ENCODE assay signal across 11 cellular contexts in the genomic region with DNA sequence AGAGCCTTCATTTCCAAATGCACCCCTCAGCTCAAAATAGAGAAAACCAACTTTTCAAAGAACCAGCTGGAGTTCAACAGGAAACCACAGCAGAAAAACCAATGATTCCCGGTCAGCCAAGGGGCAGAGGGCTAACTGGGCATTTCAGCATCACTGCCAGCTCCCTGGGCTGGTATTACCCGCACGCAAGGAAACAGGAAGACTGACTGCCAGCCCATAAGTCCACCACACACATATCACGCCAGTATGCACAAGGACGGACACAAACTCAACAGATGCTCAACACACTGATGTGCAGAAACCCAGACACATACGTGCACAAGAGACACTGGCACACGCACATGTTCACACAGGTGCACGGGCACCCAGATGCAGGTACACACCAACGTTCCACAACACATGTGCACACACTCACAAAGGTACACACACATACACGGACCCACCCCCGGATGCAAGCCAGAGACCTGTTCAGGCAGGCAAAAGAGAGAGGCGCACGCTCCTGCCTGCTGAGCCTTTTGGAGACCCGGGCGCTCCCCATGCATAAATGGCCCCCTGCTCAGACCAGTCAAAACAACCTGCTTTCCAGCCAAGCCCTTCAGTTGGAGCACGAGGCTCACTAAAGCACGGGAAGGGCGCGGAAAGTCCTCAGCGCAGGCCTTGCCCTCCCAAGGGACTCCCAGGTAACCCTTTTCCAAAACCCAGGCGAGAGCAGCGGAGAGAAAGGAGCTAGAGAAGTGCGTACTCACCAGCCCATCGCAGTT. TPM values are rescaled to one million over a fixed set of nuclear protein-coding genes. Genes with fewer than 3 reads are reported as not detected.
DNase-seq lines count a peak whose midpoint lies in the region; ATAC-seq and TF ChIP-seq lines count a peak whose summit lies in the region.
"Had no signal": no experiment of that assay in that cellular context is flagged by ENCODE, and none has a peak within 500 bp of the region (broad histone marks: within the 10 kb centered on the region; RNA-seq: fewer than 3 reads in every experiment).

No MANE protein-coding gene starts in this region.

- CTCF ChIA-PET in Calu3 (lab: Charles Lee) = no interaction called here

- intact Hi-C loops in ascending aorta (cut with DNase I) = loop anchor here (10.0 kb wide), 1 partner anchor 152 kb away; no protein-coding TSS in a partner anchor
- intact Hi-C loops in Calu3 (cut with micrococcal nuclease; ENCODE audit: unreplicated experiment) = no loop called here

- no peak overlapping the region for H3K27ac ChIP-seq in GM23338 (ENCODE audit: low read depth)
- no peak overlapping the region for H3K27ac ChIP-seq in ascending aorta

- H3K27me3 ChIP-seq in GM23338 (ENCODE audit: insufficient read depth) (peaks cover 52% of the 10 kb centered on the region), ascending aorta (no peaks in the 10 kb centered on the region), skeletal muscle satellite cell (ENCODE audit: control insufficient read depth, insufficient read depth, low read length) (peaks cover 4% of the 10 kb centered on the region)

- H2AFZ ChIP-seq in GM23338 = peak overlapping the region; percentile 97

- peak overlapping the region; percentile 99 for H3K4me2 ChIP-seq in GM23338
- peak overlapping the region; percentile 97 for H3K4me2 ChIP-seq in skeletal muscle satellite cell (ENCODE audit: low read length)

- no peaks in the 10 kb centered on the region for H3K79me2 ChIP-seq in GM23338 (replicated peaks; ENCODE audit: insufficient read depth)

- no peaks in the 10 kb centered on the region; the same call in 1 of the 2 replicates for H4K20me1 ChIP-seq in GM23338 (replicated peaks; ENCODE audit: insufficient read depth)

- H3K9me3 ChIP-seq in ascending aorta (no peaks in the 10 kb centered on the region), iPS-18c (ENCODE audit: control insufficient read depth, insufficient read depth, low read length) (peaks cover 3% of the 10 kb centered on the region), skeletal muscle satellite cell (replicated peaks; ENCODE audit: low read length) (no peaks in the 10 kb centered on the region)

- H3K4me3 Mint-ChIP-seq in GM23338 (peak overlapping the region; percentile 74), Calu3 (ENCODE audit: low read depth, unreplicated experiment) (no peak overlapping the region)

- peaks cover 19% of the 10 kb centered on the region; the same call in 1 of the 2 replicates for H3K4me1 ChIP-seq in GM23338 (ENCODE audit: insufficient read depth)
- peaks cover 6 to 15% of the 10 kb centered on the region in 2 donors for H3K4me1 ChIP-seq in ascending aorta
- H3K4me1 ChIP-seq in skeletal muscle satellite cell (ENCODE audit: control insufficient read depth, insufficient read depth, low read length) = peaks cover 33% of the 10 kb centered on the region

- H3F3A ChIP-seq in GM23338 (replicated peaks; ENCODE audit: low read depth) = 0 out of 2 replicates have a peak, but pooled peaks cover 6% of the 10 kb centered on the region

- BruUV-seq in Calu3 (replicated peaks; lab: Mats Ljungman, UMichigan) = no TSS peak

- H3K27ac Mint-ChIP-seq in GM23338 (no peak overlapping the region), Calu3 (ENCODE audit: unreplicated experiment) (no peak overlapping the region)

- H3K9me2 ChIP-seq in GM23338 (ENCODE audit: insufficient read depth) = no peaks in the 10 kb centered on the region

- TF ChIP-seq CTCF in GM23338 (conservative IDR thresholded peaks at IDR 0.05; ENCODE audit: low read depth in 2 of 2) = no peak
- no peak for TF ChIP-seq CTCF in ascending aorta (IDR thresholded peaks at IDR 0.05)
- TF ChIP-seq CTCF in Calu3 (IDR thresholded peaks at IDR 0.05; ENCODE audit: unreplicated experiment) = no peak

- peak overlapping the region; percentile 83 for H3K4me3 ChIP-seq in GM23338
- peak overlapping the region; percentile 72 to 80 for H3K4me3 ChIP-seq in ascending aorta
- H3K4me3 ChIP-seq in iPS-18c (ENCODE audit: insufficient read depth, low read depth, low read length) = peak overlapping the region; percentile 72
- peak overlapping the region; percentile 90 for H3K4me3 ChIP-seq in skeletal muscle satellite cell (ENCODE audit: low read length)
- H3K4me3 ChIP-seq: GM12878, K562 had no signal

- H3K9ac ChIP-seq in skeletal muscle satellite cell (ENCODE audit: low read depth, low read length) = peak overlapping the region; percentile 91

- peaks cover 17% of the 10 kb centered on the region for H3K4me1 Mint-ChIP-seq in GM23338
- H3K4me1 Mint-ChIP-seq in Calu3 (ENCODE audit: low read depth, unreplicated experiment) = no peaks in the 10 kb centered on the region

- H3K36me3 Mint-ChIP-seq in GM23338 (ENCODE audit: low read depth) (no peaks in the 10 kb centered on the region; the same call in 2 of the 3 replicates), Calu3 (ENCODE audit: insufficient read depth, unreplicated experiment) (no peaks in the 10 kb centered on the region)

- peaks cover 50% of the 10 kb centered on the region for H3K27me3 Mint-ChIP-seq in GM23338 (ENCODE audit: insufficient read depth, low read depth, poor library complexity)
- H3K27me3 Mint-ChIP-seq in Calu3 (ENCODE audit: unreplicated experiment) = peaks cover 77% of the 10 kb centered on the region

- peak; percentile 47 for DNase-seq in GM23338 (ENCODE audit: low spot score)
- DNase-seq in ascending aorta (ENCODE audit: low spot score in 2 of 2) = no peak
- no peak for DNase-seq in Calu3
- DNase-seq in DMS114 treated with DMSO at 0.1 percent for 48 hours (lab: John Stamatoyannopoulos, UW; ENCODE audit: unreplicated experiment) = no peak
- DNase-seq: activated CD4-positive, alpha-beta T cell treated with anti-CD3 and anti-CD28 coated beads, Interleukin-2, amount 50 U/mL, for 4 hours had no signal

- H3K9me3 Mint-ChIP-seq in GM23338 = peaks cover 2% of the 10 kb centered on the region; the same call in 2 of the 3 replicates
- H3K9me3 Mint-ChIP-seq in Calu3 (ENCODE audit: low read depth, unreplicated experiment) = peaks cover 3% of the 10 kb centered on the region

- H3K36me3 ChIP-seq in GM23338 (ENCODE audit: insufficient read depth) (no peaks in the 10 kb centered on the region), ascending aorta (peaks cover 0 to 3% of the 10 kb centered on the region in 2 donors), skeletal muscle satellite cell (ENCODE audit: insufficient read depth, low read length) (peaks cover 30% of the 10 kb centered on the region)

- ATAC-seq in GM23338 = peak; percentile 6
- no peak for ATAC-seq in GM19397 (IDR thresholded peaks at IDR 0.05; ENCODE audit: unreplicated experiment)
- no peak for ATAC-seq in HG03196 (IDR thresholded peaks at IDR 0.05; ENCODE audit: unreplicated experiment)
- ATAC-seq: GM12878, K562 had no signal

TF ChIP-seq in GM23338, 12 proteins besides CTCF, POLR2A, EP300 and RAD21:
- TF ChIP-seq, protein P1, sequence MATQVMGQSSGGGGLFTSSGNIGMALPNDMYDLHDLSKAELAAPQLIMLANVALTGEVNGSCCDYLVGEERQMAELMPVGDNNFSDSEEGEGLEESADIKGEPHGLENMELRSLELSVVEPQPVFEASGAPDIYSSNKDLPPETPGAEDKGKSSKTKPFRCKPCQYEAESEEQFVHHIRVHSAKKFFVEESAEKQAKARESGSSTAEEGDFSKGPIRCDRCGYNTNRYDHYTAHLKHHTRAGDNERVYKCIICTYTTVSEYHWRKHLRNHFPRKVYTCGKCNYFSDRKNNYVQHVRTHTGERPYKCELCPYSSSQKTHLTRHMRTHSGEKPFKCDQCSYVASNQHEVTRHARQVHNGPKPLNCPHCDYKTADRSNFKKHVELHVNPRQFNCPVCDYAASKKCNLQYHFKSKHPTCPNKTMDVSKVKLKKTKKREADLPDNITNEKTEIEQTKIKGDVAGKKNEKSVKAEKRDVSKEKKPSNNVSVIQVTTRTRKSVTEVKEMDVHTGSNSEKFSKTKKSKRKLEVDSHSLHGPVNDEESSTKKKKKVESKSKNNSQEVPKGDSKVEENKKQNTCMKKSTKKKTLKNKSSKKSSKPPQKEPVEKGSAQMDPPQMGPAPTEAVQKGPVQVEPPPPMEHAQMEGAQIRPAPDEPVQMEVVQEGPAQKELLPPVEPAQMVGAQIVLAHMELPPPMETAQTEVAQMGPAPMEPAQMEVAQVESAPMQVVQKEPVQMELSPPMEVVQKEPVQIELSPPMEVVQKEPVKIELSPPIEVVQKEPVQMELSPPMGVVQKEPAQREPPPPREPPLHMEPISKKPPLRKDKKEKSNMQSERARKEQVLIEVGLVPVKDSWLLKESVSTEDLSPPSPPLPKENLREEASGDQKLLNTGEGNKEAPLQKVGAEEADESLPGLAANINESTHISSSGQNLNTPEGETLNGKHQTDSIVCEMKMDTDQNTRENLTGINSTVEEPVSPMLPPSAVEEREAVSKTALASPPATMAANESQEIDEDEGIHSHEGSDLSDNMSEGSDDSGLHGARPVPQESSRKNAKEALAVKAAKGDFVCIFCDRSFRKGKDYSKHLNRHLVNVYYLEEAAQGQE (IDR thresholded peaks at IDR 0.05; ENCODE audit: unreplicated experiment) = no peak
- TF ChIP-seq ZNF114 (CRISPR knock-in tag; IDR thresholded peaks at IDR 0.05) (no peak), EZH2phosphoT487 (IDR thresholded peaks at IDR 0.05; ENCODE audit: unreplicated experiment) (no peak), JUNB (IDR thresholded peaks at IDR 0.05; ENCODE audit: unreplicated experiment) (no peak)

RNA-seq across cellular contexts. Expression of a gene that starts 2.1 kb away (rescaled TPM):
- 6.4 and 8.1 TPM in 2 replicates for total RNA-seq in GM23338 (2014; rRNA removed; shearing (Covaris generic))
- 1.6 and 2.1 TPM in 2 replicates for polyA plus RNA-seq in GM23338 (2016; fragmentation: Nextera tagmentation; extraction: Ambion mirVana)
- total RNA-seq in ascending aorta (51.0 TPM), Calu3 (2022) (not detected in 2 replicates)
- 52.0 and 56.0 TPM in 2 replicates for total RNA-seq in skeletal muscle satellite cell (2012; rRNA removed)
- total RNA-seq: K562 had no signal
- polyA plus RNA-seq: K562 had no signal
